Comparison of ENCODE assay signal across 9 cellular contexts in the genomic region with DNA sequence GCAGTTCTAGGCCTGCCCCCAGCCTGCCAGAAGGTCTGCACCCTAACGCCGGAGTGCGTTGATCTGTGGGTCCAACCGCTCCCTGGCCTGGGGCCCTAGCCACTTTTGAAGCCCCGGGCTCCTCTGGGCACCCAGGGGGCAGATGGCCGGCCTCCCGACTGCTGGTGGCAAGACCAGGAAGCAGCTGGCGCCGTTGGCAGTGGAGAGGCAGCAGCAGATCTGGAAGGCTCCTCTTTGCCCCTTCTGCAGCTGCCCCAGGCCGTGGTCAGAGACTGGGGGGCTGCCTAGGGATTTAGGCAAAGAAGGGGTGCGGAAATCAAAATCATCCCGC. TPM values are rescaled to one million over a fixed set of nuclear protein-coding genes. Genes with fewer than 3 reads are reported as not detected.
A peak's percentile ranks its signal among the peaks of the same experiment; 100 is the strongest.
DNase-seq lines count a peak whose midpoint lies in the region; FAIRE-seq and TF ChIP-seq lines count a peak whose summit lies in the region.
"Had no signal": no experiment of that assay in that cellular context is flagged by ENCODE, and none has a peak within 500 bp of the region (broad histone marks: within the 10 kb centered on the region; RNA-seq: fewer than 3 reads in every experiment).

No MANE protein-coding gene starts in this region.

- no peaks in the 10 kb centered on the region for H4K20me1 ChIP-seq in OCI-LY7 (ENCODE audit: insufficient read depth, low read length)

- CTCF ChIA-PET in OCI-LY7 (lab: Charles Lee; ENCODE audit: unreplicated experiment): no interaction called here

- DNase-seq in GM06990 (ENCODE audit: extremely low read depth, insufficient read length) (no peak), OCI-LY7 (ENCODE audit: low spot score) (no peak), fibroblast of the aortic adventitia (ENCODE audit: low read depth) (no peak), NCI-H510A treated with DMSO at 0.1 percent for 48 hours (lab: John Stamatoyannopoulos, UW) (no peak), HTR-8/SVneo (ENCODE audit: insufficient read length, low spot score) (no peak), kidney (no peak), SJCRH30 (no peak)

- POLR2A ChIA-PET in OCI-LY7 (lab: Charles Lee): interaction anchor here (0.9 to 1.4 kb wide), 2 partner anchors 40 to 67 kb away, joined by 3 to 5 read pairs; a partner anchor contains a TSS

- H3K4me1 ChIP-seq in OCI-LY7 (ENCODE audit: insufficient read depth, low read length, poor library complexity, severe bottlenecking): peaks cover 24% of the 10 kb centered on the region
- peaks cover 47% of the 10 kb centered on the region for H3K4me1 ChIP-seq in skeletal muscle satellite cell (ENCODE audit: control insufficient read depth, insufficient read depth, low read length)
- H3K4me1 ChIP-seq in kidney (ENCODE audit: control insufficient read depth in 1 of 2, insufficient read depth in 1 of 2, low read depth in 1 of 2, low read length in 2 of 2): peaks cover 0 to 8% of the 10 kb centered on the region in 2 donors
- H3K4me1 ChIP-seq in SJCRH30: no peaks in the 10 kb centered on the region

- no peak for FAIRE-seq in HTR-8/SVneo (lab: Jason Lieb, UNC)
- no peak for FAIRE-seq in kidney (lab: Jason Lieb, UNC)

- no peaks in the 10 kb centered on the region for H3K79me2 ChIP-seq in OCI-LY7 (ENCODE audit: insufficient read depth, low read depth, low read length)

- H3K4me3 ChIP-seq in GM06990 (replicated peaks; ENCODE audit: low read depth, low read length) (peak overlapping the region; percentile 75), OCI-LY7 (ENCODE audit: low read depth, low read length, poor library complexity, severe bottlenecking) (peak overlapping the region; percentile 68), fibroblast of the aortic adventitia (ENCODE audit: low read depth, low read length) (peak overlapping the region; percentile 72), skeletal muscle satellite cell (ENCODE audit: low read length) (peak overlapping the region; percentile 73), kidney (ENCODE audit: low read length in 2 of 2) (peak overlapping the region in 1 of 2 donors; percentile 59), SJCRH30 (no peak overlapping the region)

- H3K36me3 ChIP-seq in GM06990 (ENCODE audit: control insufficient read depth, insufficient read depth, low read length): peaks cover 4% of the 10 kb centered on the region
- H3K36me3 ChIP-seq in OCI-LY7 (ENCODE audit: insufficient read depth, low read length): peaks cover 38% of the 10 kb centered on the region
- H3K36me3 ChIP-seq in skeletal muscle satellite cell (ENCODE audit: insufficient read depth, low read length): peaks cover 22% of the 10 kb centered on the region
- peaks cover 6 to 13% of the 10 kb centered on the region in 2 donors for H3K36me3 ChIP-seq in kidney (ENCODE audit: control insufficient read depth in 1 of 2, insufficient read depth in 2 of 2, low read length in 2 of 2)
- peaks cover 11% of the 10 kb centered on the region for H3K36me3 ChIP-seq in SJCRH30

- H3K9me2 ChIP-seq in OCI-LY7 (ENCODE audit: insufficient read depth, low read length): no peaks in the 10 kb centered on the region

- no peak overlapping the region for H2AFZ ChIP-seq in OCI-LY7 (ENCODE audit: low read length)

- peak overlapping the region; percentile 82 for H3K4me2 ChIP-seq in OCI-LY7 (ENCODE audit: low read length)
- peak overlapping the region; percentile 99 for H3K4me2 ChIP-seq in skeletal muscle satellite cell (ENCODE audit: low read length)

- intact Hi-C loops in OCI-LY7 (cut with micrococcal nuclease; ENCODE audit: unreplicated experiment): no loop called here
- intact Hi-C loops in kidney (cut with DNase I): no loop called here

- H3K9ac ChIP-seq in skeletal muscle satellite cell (ENCODE audit: low read depth, low read length) (peak overlapping the region; percentile 72), kidney (ENCODE audit: low read length in 2 of 2) (no peak overlapping the region)

- no peaks in the 10 kb centered on the region for H3K27me3 ChIP-seq in GM06990 (replicated peaks; ENCODE audit: control insufficient read depth, insufficient read depth, low read length)
- H3K27me3 ChIP-seq in skeletal muscle satellite cell (ENCODE audit: control insufficient read depth, insufficient read depth, low read length): peaks cover 6% of the 10 kb centered on the region
- H3K27me3 ChIP-seq in SJCRH30: no peaks in the 10 kb centered on the region

- BruUV-seq in OCI-LY7 (replicated peaks; lab: Mats Ljungman, UMichigan): no TSS peak

- H3K9me3 ChIP-seq in OCI-LY7 (ENCODE audit: low read length) (no peaks in the 10 kb centered on the region), skeletal muscle satellite cell (replicated peaks; ENCODE audit: low read length) (no peaks in the 10 kb centered on the region), kidney (ENCODE audit: control insufficient read depth in 1 of 2, low read length in 2 of 2) (no peaks in the 10 kb centered on the region), SJCRH30 (replicated peaks) (no peaks in the 10 kb centered on the region)

- no peak overlapping the region for H3K27ac ChIP-seq in OCI-LY7 (ENCODE audit: low read depth, low read length, poor library complexity, severe bottlenecking)
- H3K27ac ChIP-seq in kidney (ENCODE audit: low read depth in 2 of 2, low read length in 2 of 2): no peak overlapping the region
- H3K27ac ChIP-seq in SJCRH30: no peak overlapping the region

- no peak for TF ChIP-seq CTCF in GM06990 (IDR thresholded peaks at IDR 0.05; ENCODE audit: insufficient read depth, low read length, poor library complexity, severe bottlenecking)
- no peak for TF ChIP-seq CTCF in OCI-LY7 (conservative IDR thresholded peaks at IDR 0.05; ENCODE audit: low read length)
- TF ChIP-seq CTCF in fibroblast of the aortic adventitia (IDR thresholded peaks at IDR 0.05; ENCODE audit: insufficient read depth, low read length): no peak
- TF ChIP-seq CTCF in kidney (IDR thresholded peaks at IDR 0.05; ENCODE audit: borderline replicate concordance, extremely low read depth, insufficient read depth): no peak

RNA-seq across cellular contexts. Expression of a gene that starts 0.4 kb away (rescaled TPM):
- total RNA-seq in OCI-LY7 (2014; rRNA removed; shearing (Covaris generic)): 0.51 and 0.79 TPM in 2 replicates
- total RNA-seq in OCI-LY7 (2022) (4.1 and 5.5 TPM in 2 replicates), fibroblast of the aortic adventitia (ENCODE audit: low replicate concordance) (7.4 and 13.9 TPM in 2 replicates), kidney (1.2 TPM)
- 1.1 and 1.8 TPM in 2 replicates for total RNA-seq in skeletal muscle satellite cell (2012; rRNA removed)
- 0.32 TPM for polyA plus RNA-seq in kidney (ENCODE audit: insufficient read depth, low read depth, low replicate concordance)
- 0.06 and 0.18 TPM in 2 replicates for total RNA-seq in SJCRH30 (2014; rRNA removed; shearing (Covaris generic))

RNA-seq across cellular contexts. Expression of a gene that starts 37.3 kb away (rescaled TPM):
- total RNA-seq in OCI-LY7 (2014; rRNA removed; shearing (Covaris generic)): 194 and 218 TPM in 2 replicates
- 211 and 225 TPM in 2 replicates for total RNA-seq in OCI-LY7 (2022)
- total RNA-seq in fibroblast of the aortic adventitia (ENCODE audit: low replicate concordance): 290 and 382 TPM in 2 replicates
- total RNA-seq in skeletal muscle satellite cell (2012; rRNA removed): 176 and 187 TPM in 2 replicates
- total RNA-seq in kidney: 185 TPM
- 131 TPM for polyA plus RNA-seq in kidney (ENCODE audit: insufficient read depth, low read depth, low replicate concordance)
- total RNA-seq in SJCRH30 (2014; rRNA removed; shearing (Covaris generic)): 209 and 214 TPM in 2 replicates

RNA-seq across cellular contexts. Expression of a gene that starts 37.5 kb away (rescaled TPM):
- 75.3 and 77.8 TPM in 2 replicates for total RNA-seq in OCI-LY7 (2014; rRNA removed; shearing (Covaris generic))
- 166 and 169 TPM in 2 replicates for total RNA-seq in OCI-LY7 (2022)
- total RNA-seq in fibroblast of the aortic adventitia (ENCODE audit: low replicate concordance): 17.6 and 22.6 TPM in 2 replicates
- total RNA-seq in skeletal muscle satellite cell (2012; rRNA removed): 19.4 and 22.8 TPM in 2 replicates
- total RNA-seq in kidney: 64.6 TPM
- polyA plus RNA-seq in kidney (ENCODE audit: insufficient read depth, low read depth, low replicate concordance): 107 TPM
- 15.3 and 17.7 TPM in 2 replicates for total RNA-seq in SJCRH30 (2014; rRNA removed; shearing (Covaris generic))

RNA-seq across cellular contexts. Expression of a gene that starts 54.6 kb away (rescaled TPM):
- not detected in 2 replicates for total RNA-seq in OCI-LY7 (2014; rRNA removed; shearing (Covaris generic))
- total RNA-seq in OCI-LY7 (2022): not detected in 2 replicates
- total RNA-seq in fibroblast of the aortic adventitia (ENCODE audit: low replicate concordance): not detected in 2 replicates
- total RNA-seq in skeletal muscle satellite cell (2012; rRNA removed): not detected in 2 replicates
- total RNA-seq in kidney: 0.35 TPM
- polyA plus RNA-seq in kidney (ENCODE audit: insufficient read depth, low read depth, low replicate concordance): not detected
- total RNA-seq in SJCRH30 (2014; rRNA removed; shearing (Covaris generic)): not detected in 2 replicates
- total RNA-seq: pulmonary artery endothelial cell had no signal
